ENCODE assay signal across 9 cellular contexts in genomic region chr18:54983041-54983686, GRCh38. TPM values are rescaled to one million over a fixed set of nuclear protein-coding genes. Genes with fewer than 3 reads are reported as not detected.
DNase-seq lines count a peak whose midpoint lies in the region; ATAC-seq and TF ChIP-seq lines count a peak whose summit lies in the region.
"Had no signal": no experiment of that assay in that cellular context is flagged by ENCODE, and none has a peak within 500 bp of the region (broad histone marks: within the 10 kb centered on the region; RNA-seq: fewer than 3 reads in every experiment).

No MANE protein-coding gene starts in this region.

- no peaks in the 10 kb centered on the region for H3K9me3 ChIP-seq in ascending aorta
- H3K9me3 ChIP-seq in stomach: peaks cover 0 to 4% (median under 1%) of the 10 kb centered on the region in 4 donors

- no peak for TF ChIP-seq POLR2A in stomach (IDR thresholded peaks at IDR 0.05)

- DNase-seq in AG10803 (ENCODE audit: low read depth): peak; percentile 61
- DNase-seq in NCI-H2196 (lab: John Stamatoyannopoulos, UW; ENCODE audit: unreplicated experiment): peak; percentile 16
- DNase-seq in ascending aorta (ENCODE audit: low spot score in 2 of 2): no peak
- DNase-seq in iPS-NIHi11 (ENCODE audit: low spot score): peak; percentile 55
- no peak for DNase-seq in stomach
- no peak for DNase-seq in activated CD4-positive, alpha-beta T cell treated with anti-CD3 and anti-CD28 coated beads, Interleukin-2, amount 50 U/mL, for 1 hour

- no peaks in the 10 kb centered on the region for H3K36me3 ChIP-seq in ascending aorta
- no peaks in the 10 kb centered on the region for H3K36me3 ChIP-seq in stomach

- no peak overlapping the region for H3K27ac ChIP-seq in ascending aorta
- H3K27ac ChIP-seq in stomach: no peak overlapping the region

- WGBS in stomach, 5 donors: 20 to 28% (median 26%) methylated on average over 9 of the region's 9 CpGs

- peak; percentile 86 for ATAC-seq in GM18502 (IDR thresholded peaks at IDR 0.05; ENCODE audit: poor library complexity, unreplicated experiment)
- peak; percentile 58 for ATAC-seq in HG03039 (IDR thresholded peaks at IDR 0.05; ENCODE audit: unreplicated experiment)

- H3K4me3 ChIP-seq in AG10803 (ENCODE audit: low read length): no peak overlapping the region
- no peak overlapping the region for H3K4me3 ChIP-seq in ascending aorta
- no peak overlapping the region for H3K4me3 ChIP-seq in stomach

- intact Hi-C loops in ascending aorta (cut with DNase I): no loop called here
- intact Hi-C loops in stomach (cut with DNase I; ENCODE audit: low total_unique reads): loop anchor here (10.0 kb wide), 2 partner anchors 308 to 538 kb away; no protein-coding TSS in a partner anchor

- TF ChIP-seq EP300 in stomach (IDR thresholded peaks at IDR 0.05): no peak

- H3K4me1 ChIP-seq in ascending aorta (no peaks in the 10 kb centered on the region), stomach (no peaks in the 10 kb centered on the region)

- peak; percentile 76 for TF ChIP-seq CTCF in AG10803 (conservative IDR thresholded peaks at IDR 0.05; ENCODE audit: low read length)
- peak; percentile 29 to 49 (median 30) for TF ChIP-seq CTCF in ascending aorta (IDR thresholded peaks at IDR 0.05)
- peak in 5 of 7 experiments; percentile 42 to 76 (median 59) for TF ChIP-seq CTCF in stomach (IDR thresholded peaks at IDR 0.05)

- H3K27me3 ChIP-seq in ascending aorta (no peaks in the 10 kb centered on the region), stomach (no peaks in the 10 kb centered on the region)

RNA-seq across cellular contexts. Expression of gene CCDC68, which starts 23.9 kb away (rescaled TPM):
- total RNA-seq in ascending aorta (15.8 TPM), stomach (100 to 1,000 TPM in 1 of 5 donors, 10 to 100 TPM in 3, 1 to 10 TPM in 1; 7.1 to 154 (median 40.0) TPM)
- 10 to 100 TPM in 1 of 3 donors, 1 to 10 TPM in 2; 2.8 to 11.9 (median 8.3) TPM for polyA plus RNA-seq in stomach
- polyA plus RNA-seq: IgD-negative memory B cell had no signal

Comparison
In these comparisons a context has a peak if more than half of its experiments do, and no peak if none do; other contexts are left out.
1. DNase-seq: peak in AG10803 (single experiment), NCI-H2196 (single experiment) and iPS-NIHi11 (single experiment); none in ascending aorta (0 of 2), stomach (single experiment) and activated CD4-positive, alpha-beta T cell treated with anti-CD3 and anti-CD28 coated beads, Interleukin-2, amount 50 U/mL, for 1 hour (single experiment).
2. Peak in every context shown above with its lines, with median percentiles within 50 percentile points of each other: CTCF ChIP-seq.